ENCODE assay signal across 1 cellular context in genomic region chr1:10495475-10495817, GRCh38.
TF ChIP-seq lines count a peak whose summit lies in the region.

No MANE protein-coding gene starts in this region.

TF ChIP-seq in HepG2, 621 proteins besides CTCF, POLR2A, EP300 and RAD21:
- TF ChIP-seq AKAP8 (CRISPR knock-in tag; IDR thresholded peaks at IDR 0.05) (no peak), ZNF772 (CRISPR knock-in tag; IDR thresholded peaks at IDR 0.05) (no peak), IRX3 (CRISPR knock-in tag; IDR thresholded peaks at IDR 0.05; ENCODE audit: borderline replicate concordance, low read depth) (no peak), DDIT3 (CRISPR knock-in tag; IDR thresholded peaks at IDR 0.05) (no peak), ZIK1 (CRISPR knock-in tag; IDR thresholded peaks at IDR 0.05; ENCODE audit: borderline replicate concordance, low read depth) (no peak), ZNF552 (CRISPR knock-in tag; IDR thresholded peaks at IDR 0.05; ENCODE audit: borderline replicate concordance) (no peak), MLLT10 (CRISPR knock-in tag; IDR thresholded peaks at IDR 0.05) (no peak), AKNA (CRISPR knock-in tag; IDR thresholded peaks at IDR 0.05; ENCODE audit: borderline replicate concordance) (no peak), EEA1 (CRISPR knock-in tag; IDR thresholded peaks at IDR 0.05; ENCODE audit: borderline replicate concordance) (no peak), CSRNP2 (CRISPR knock-in tag; conservative IDR thresholded peaks at IDR 0.05; ENCODE audit: low read depth) (no peak), THAP9 (CRISPR knock-in tag; IDR thresholded peaks at IDR 0.05; ENCODE audit: borderline replicate concordance) (no peak), ZNF101 (CRISPR knock-in tag; IDR thresholded peaks at IDR 0.05; ENCODE audit: borderline replicate concordance, low read depth) (no peak), SIN3A (IDR thresholded peaks at IDR 0.05; ENCODE audit: borderline replicate concordance, low read depth, low read length) (no peak), ZNF232 (CRISPR knock-in tag; IDR thresholded peaks at IDR 0.05; ENCODE audit: borderline replicate concordance) (no peak), FOXK2 (IDR thresholded peaks at IDR 0.05) (no peak), HOXA3 (CRISPR knock-in tag; IDR thresholded peaks at IDR 0.05) (no peak), ZBTB2 (CRISPR knock-in tag; IDR thresholded peaks at IDR 0.05; ENCODE audit: low read depth) (no peak), ZNF775 (CRISPR knock-in tag; IDR thresholded peaks at IDR 0.05; ENCODE audit: borderline replicate concordance) (no peak)
